ENCODE assay signal across 12 cellular contexts in genomic region chr20:46367967-46368901, GRCh38. TPM values are rescaled to one million over a fixed set of nuclear protein-coding genes. Genes with fewer than 3 reads are reported as not detected.
A peak's percentile ranks its signal among the peaks of the same experiment; 100 is the strongest.
DNase-seq lines count a peak whose midpoint lies in the region; TF ChIP-seq lines count a peak whose summit lies in the region.
"Had no signal": no experiment of that assay in that cellular context is flagged by ENCODE, and none has a peak within 500 bp of the region (broad histone marks: within the 10 kb centered on the region; RNA-seq: fewer than 3 reads in every experiment).

No MANE protein-coding gene starts in this region.

- no peaks in the 10 kb centered on the region for H3K27me3 Mint-ChIP-seq in activated CD4-positive, alpha-beta T cell treated with anti-CD3 and anti-CD28 coated beads, Interleukin-2, amount 10 ng/mL, durations not matched to agents 24 days and 14 days

- H3K27me3 ChIP-seq in adrenal gland (no peaks in the 10 kb centered on the region), trophoblast cell (ENCODE audit: insufficient read depth, low read length) (no peaks in the 10 kb centered on the region)
- H3K27me3 ChIP-seq: heart left ventricle had no signal

- no peak overlapping the region for H2BK120ac ChIP-seq in trophoblast cell (ENCODE audit: insufficient read depth, low read length, poor library complexity)

- H3K27ac ChIP-seq in adrenal gland = peak overlapping the region in 2 of 5 donors; percentile 32 to 52
- H3K27ac ChIP-seq in trophoblast cell (ENCODE audit: low read depth, low read length) = no peak overlapping the region
- H3K27ac ChIP-seq: heart left ventricle had no signal

- H3K36me3 Mint-ChIP-seq in activated CD4-positive, alpha-beta T cell treated with anti-CD3 and anti-CD28 coated beads, Interleukin-2, amount 10 ng/mL, durations not matched to agents 24 days and 14 days (ENCODE audit: low read depth) = peaks cover 76% of the 10 kb centered on the region

- H4K91ac ChIP-seq in trophoblast cell (ENCODE audit: low read depth, low read length) = no peak overlapping the region

- peaks cover 7% of the 10 kb centered on the region for H3K79me1 ChIP-seq in trophoblast cell (ENCODE audit: low read length)

- H2BK12ac ChIP-seq in trophoblast cell (ENCODE audit: low read length) = no peak overlapping the region

- H4K12ac ChIP-seq in trophoblast cell (ENCODE audit: low read depth, low read length) = no peak overlapping the region

- no peak overlapping the region for H3K4me2 ChIP-seq in trophoblast cell (ENCODE audit: low read length)

- no peak overlapping the region for H3K23ac ChIP-seq in trophoblast cell (ENCODE audit: low read length)

- H3K36me3 ChIP-seq in adrenal gland (replicated peaks in 1 of 2) (peaks cover 0 to 71% of the 10 kb centered on the region in 2 donors), trophoblast cell (ENCODE audit: control insufficient read depth in 1 of 2, insufficient read depth in 2 of 2, low read length in 2 of 2) (peaks cover 51 to 69% of the 10 kb centered on the region in 2 experiments)

- no peak overlapping the region for H3K4ac ChIP-seq in trophoblast cell (ENCODE audit: low read depth, low read length)

- H4K8ac ChIP-seq in trophoblast cell (ENCODE audit: low read depth, low read length) = no peak overlapping the region

- H3K9me3 Mint-ChIP-seq in activated CD4-positive, alpha-beta T cell treated with anti-CD3 and anti-CD28 coated beads, Interleukin-2, amount 10 ng/mL, durations not matched to agents 24 days and 14 days = no peaks in the 10 kb centered on the region

- H3K18ac ChIP-seq in trophoblast cell (ENCODE audit: low read length) = no peak overlapping the region

- no peak overlapping the region for H2AK5ac ChIP-seq in trophoblast cell (ENCODE audit: low read length)

- intact Hi-C loops in activated CD4-positive, alpha-beta T cell treated with anti-CD3 and anti-CD28 coated beads, Interleukin-2, amount 10 ng/mL, durations not matched to agents 24 days and 14 days (cut with micrococcal nuclease) = no loop called here
- intact Hi-C loops in adrenal gland (cut with DNase I) = no loop called here

- TF ChIP-seq POLR2A in adrenal gland (IDR thresholded peaks at IDR 0.05) = no peak

- H3K4me1 Mint-ChIP-seq in activated CD4-positive, alpha-beta T cell treated with anti-CD3 and anti-CD28 coated beads, Interleukin-2, amount 10 ng/mL, durations not matched to agents 24 days and 14 days = peaks cover 42% of the 10 kb centered on the region

- peaks cover 3% of the 10 kb centered on the region for H3K79me2 ChIP-seq in trophoblast cell (ENCODE audit: control insufficient read depth, insufficient read depth, low read length, poor library complexity)

- H3K4me3 ChIP-seq in adrenal gland (no peak overlapping the region), trophoblast cell (ENCODE audit: low read depth, low read length) (no peak overlapping the region)
- H3K4me3 ChIP-seq: heart left ventricle had no signal

- no peak overlapping the region for H3K9ac ChIP-seq in trophoblast cell (ENCODE audit: low read length)

- H3K14ac ChIP-seq in trophoblast cell (ENCODE audit: low read length) = no peak overlapping the region

- H3K4me3 Mint-ChIP-seq in activated CD4-positive, alpha-beta T cell treated with anti-CD3 and anti-CD28 coated beads, Interleukin-2, amount 10 ng/mL, durations not matched to agents 24 days and 14 days = no peak overlapping the region

- H3K9me3 ChIP-seq in adrenal gland (replicated peaks in 1 of 3) (no peaks in the 10 kb centered on the region), trophoblast cell (ENCODE audit: insufficient read depth, low read depth, low read length) (peaks cover 5% of the 10 kb centered on the region)
- H3K9me3 ChIP-seq: heart left ventricle had no signal

- no peak overlapping the region for H2BK5ac ChIP-seq in trophoblast cell (ENCODE audit: low read depth, low read length, poor library complexity)

- peak overlapping the region; percentile 73 for H3K27ac Mint-ChIP-seq in activated CD4-positive, alpha-beta T cell treated with anti-CD3 and anti-CD28 coated beads, Interleukin-2, amount 10 ng/mL, durations not matched to agents 24 days and 14 days

- H2AFZ ChIP-seq in trophoblast cell (ENCODE audit: insufficient read depth, low read length, poor library complexity) = no peak overlapping the region

- 84 to 91% (median 86%) methylated on average over 6 of the region's 6 CpGs for WGBS in adrenal gland, 4 donors
- WGBS in trophoblast cell (ENCODE audit: extremely low coverage, insufficient coverage, insufficient read length) = no CpG with 5 or more reads among the region's 6 CpGs

- no peak for DNase-seq in activated CD4-positive, alpha-beta T cell treated with anti-CD3 and anti-CD28 coated beads, Interleukin-2, amount 10 ng/mL, durations not matched to agents 24 days and 14 days
- no peak for DNase-seq in activated CD4-positive, alpha-beta T cell treated with anti-CD3 and anti-CD28 coated beads, Interleukin-2, amount 50 U/mL, for 4 hours
- peak; percentile 68 for DNase-seq in NCI-H2029 (lab: John Stamatoyannopoulos, UW)
- peak in 5 of 7 donors; percentile 46 to 89 (median 60) for DNase-seq in adrenal gland
- peak; percentile 52 to 61 for DNase-seq in trophoblast cell
- no peak for DNase-seq in amygdala (lab: John Stamatoyannopoulos, UW)
- no peak for DNase-seq in NCI-H2107 (lab: John Stamatoyannopoulos, UW)
- no peak for DNase-seq in NCI-H748 (lab: John Stamatoyannopoulos, UW; ENCODE audit: unreplicated experiment)
- DNase-seq: heart left ventricle; stimulated activated naive CD4-positive, alpha-beta T cell had no signal

- H3K4me1 ChIP-seq in adrenal gland (replicated peaks in 1 of 2) = peaks cover 11 to 24% of the 10 kb centered on the region in 2 donors
- peaks cover 2 to 6% of the 10 kb centered on the region in 2 experiments for H3K4me1 ChIP-seq in trophoblast cell (ENCODE audit: control insufficient read depth in 1 of 2, insufficient read depth in 2 of 2, low read length in 2 of 2)

- TF ChIP-seq CTCF in adrenal gland (IDR thresholded peaks at IDR 0.05) = no peak

RNA-seq across cellular contexts. Expression of gene ELMO2, which starts 38.2 kb away (rescaled TPM):
- total RNA-seq in activated CD4-positive, alpha-beta T cell treated with anti-CD3 and anti-CD28 coated beads, Interleukin-2, amount 10 ng/mL, durations not matched to agents 24 days and 14 days = 64.5 and 66.4 TPM in 2 replicates
- total RNA-seq in adrenal gland = 10 to 100 TPM; 42.4 to 69.0 (median 52.2) TPM
- 10 to 100 TPM; 36.2 to 55.1 (median 38.3) TPM for polyA plus RNA-seq in adrenal gland
- polyA plus RNA-seq in trophoblast cell (2013) = 19.9 and 20.1 TPM in 2 replicates

RNA-seq across cellular contexts. Expression of gene CDH22, which starts 59.9 kb away (rescaled TPM):
- total RNA-seq in activated CD4-positive, alpha-beta T cell treated with anti-CD3 and anti-CD28 coated beads, Interleukin-2, amount 10 ng/mL, durations not matched to agents 24 days and 14 days = not detected in 2 replicates
- 1 to 10 TPM in 2 of 8 donors, under 1 TPM in 2, not detected in 4; 0.19 to 2.9 (median 1.2) TPM for total RNA-seq in adrenal gland
- polyA plus RNA-seq in adrenal gland = 1 to 10 TPM in 2 of 3 donors, under 1 TPM in 1; 0.77 to 2.3 (median 1.2) TPM
- 0.01 TPM in 1 of 2 replicates, not detected in the other for polyA plus RNA-seq in trophoblast cell (2013)
- total RNA-seq: myocyte, NCI-H460 had no signal

Comparison
In these comparisons a context has a peak if more than half of its experiments do, and no peak if none do; other contexts are left out.
1. DNase-seq: peak in NCI-H2029 (single experiment), adrenal gland (5 of 7) and trophoblast cell (2 of 2); none in activated CD4-positive, alpha-beta T cell treated with anti-CD3 and anti-CD28 coated beads, Interleukin-2, amount 10 ng/mL, durations not matched to agents 24 days and 14 days (single experiment), activated CD4-positive, alpha-beta T cell treated with anti-CD3 and anti-CD28 coated beads, Interleukin-2, amount 50 U/mL, for 4 hours (0 of 2), amygdala (0 of 56), NCI-H2107 (single experiment) and NCI-H748 (single experiment).